In the genomic region with DNA sequence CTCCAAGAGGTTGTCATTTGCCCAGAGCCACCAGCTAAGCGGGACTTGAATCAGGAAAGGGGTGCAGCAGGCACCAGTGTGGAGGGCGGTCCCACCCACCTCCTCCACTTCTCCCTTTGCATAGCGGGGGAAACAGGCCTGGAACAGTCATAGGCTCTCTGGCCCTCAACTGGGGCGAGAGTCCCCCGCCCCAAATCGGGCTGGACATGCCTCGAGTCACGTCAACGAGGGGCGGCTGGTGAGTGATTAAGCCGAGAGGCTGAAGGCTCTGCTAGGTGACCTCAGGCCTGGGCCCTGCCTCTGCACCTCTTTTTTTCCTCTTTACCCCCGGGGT, we compare ENCODE assay signal across 8 cellular contexts. TPM values are rescaled to one million over a fixed set of nuclear protein-coding genes. Genes with fewer than 3 reads are reported as not detected.
DNase-seq lines count a peak whose midpoint lies in the region; ATAC-seq and TF ChIP-seq lines count a peak whose summit lies in the region.

No MANE protein-coding gene starts in this region.

- H3K9me3 ChIP-seq in DND-41 (ENCODE audit: insufficient read depth, low read length, severe bottlenecking) (peaks cover 3% of the 10 kb centered on the region), left lung (no peaks in the 10 kb centered on the region), thyroid gland (no peaks in the 10 kb centered on the region)

- in situ Hi-C loops in brain microvascular endothelial cell (cut with HindIII; ENCODE audit: low pct_ligation_motif_present, low sequenced_read_pairs): no loop called here

- H3K79me2 ChIP-seq in DND-41 (ENCODE audit: insufficient read depth, low read length): peaks cover 14% of the 10 kb centered on the region

- H4K20me1 ChIP-seq in DND-41 (ENCODE audit: insufficient read depth, low read length): no peaks in the 10 kb centered on the region

- intact Hi-C loops in left lung (cut with DNase I) (loop anchor here (2.0 to 5.0 kb wide), 2 partner anchors 50 to 51 kb away; no protein-coding TSS in a partner anchor), thyroid gland (cut with DNase I) (loop anchor here (2.0 to 10.0 kb wide), 2 partner anchors 51 to 147 kb away; a partner anchor contains a TSS)

- H2AFZ ChIP-seq in DND-41 (ENCODE audit: low read depth, low read length): peak overlapping the region; percentile 75

- H3K4me2 ChIP-seq in DND-41 (ENCODE audit: insufficient read depth, low read length): peak overlapping the region; percentile 83

- H3K4me1 ChIP-seq in DND-41 (ENCODE audit: insufficient read depth, low read length) (peaks cover 33% of the 10 kb centered on the region), left lung (peaks cover 14 to 54% of the 10 kb centered on the region in 2 donors), thyroid gland (peaks cover 0 to 20% of the 10 kb centered on the region in 2 donors)

- peak overlapping the region; percentile 1 to 55; a peak in 3 of 4 replicates for H3K4me3 ChIP-seq in DND-41 (ENCODE audit: low read depth in 1 of 2, low read length in 2 of 2)
- H3K4me3 ChIP-seq in brain microvascular endothelial cell (ENCODE audit: low read depth, low read length): peak overlapping the region; percentile 53
- peak overlapping the region; percentile 31 to 53 for H3K4me3 ChIP-seq in left lung
- peak overlapping the region; percentile 10 to 58 (median 18) for H3K4me3 ChIP-seq in thyroid gland (replicated peaks in 1 of 3)

- ATAC-seq in DND-41 (ENCODE audit: insufficient read depth, low read depth): peak; percentile 16
- ATAC-seq in HG03196 (IDR thresholded peaks at IDR 0.05; ENCODE audit: unreplicated experiment): peak; percentile 26
- peak; percentile 48 for ATAC-seq in left lung

- H3K27ac ChIP-seq in DND-41 (ENCODE audit: low read length): peak overlapping the region; percentile 69
- H3K27ac ChIP-seq in brain microvascular endothelial cell: no peak overlapping the region
- peak overlapping the region; percentile 74 to 75 for H3K27ac ChIP-seq in left lung
- peak overlapping the region; percentile 91 to 93 (median 92) for H3K27ac ChIP-seq in thyroid gland

- H3K36me3 ChIP-seq in DND-41 (ENCODE audit: insufficient read depth, low read length): peaks cover 38% of the 10 kb centered on the region
- peaks cover 32% of the 10 kb centered on the region for H3K36me3 ChIP-seq in brain microvascular endothelial cell (replicated peaks)
- peaks cover 0 to 50% of the 10 kb centered on the region in 2 donors for H3K36me3 ChIP-seq in left lung
- H3K36me3 ChIP-seq in thyroid gland: peaks cover 31 to 34% of the 10 kb centered on the region in 2 donors

- 2 to 5% methylated on average over 6 to 12 of the region's 12 CpGs for WGBS in thyroid gland, 2 donors

- TF ChIP-seq CTCF in DND-41 (IDR thresholded peaks at IDR 0.05; ENCODE audit: borderline replicate concordance, extremely low read depth, low read length, poor library complexity, severe bottlenecking): no peak
- no peak for TF ChIP-seq CTCF in brain microvascular endothelial cell (IDR thresholded peaks at IDR 0.05; ENCODE audit: low read depth, low read length, missing control alignments)
- TF ChIP-seq CTCF in left lung (IDR thresholded peaks at IDR 0.05): no peak
- no peak for TF ChIP-seq CTCF in thyroid gland (IDR thresholded peaks at IDR 0.05)

- DNase-seq in DND-41 (no peak), brain microvascular endothelial cell (peak; percentile 16), left lung (no peak), thyroid gland (no peak), COLO668 (lab: John Stamatoyannopoulos, UW; ENCODE audit: unreplicated experiment) (no peak), LoVo (ENCODE audit: low spot score) (no peak)
- DNase-seq in stimulated activated CD4-positive, alpha-beta T cell treated with anti-CD3 and anti-CD28 coated beads, Interleukin-4, amount 100 ng/mL, for 1 hour: no peak

- H3K9ac ChIP-seq in DND-41 (ENCODE audit: low read depth, low read length): peak overlapping the region; percentile 65

- H3K27me3 ChIP-seq in DND-41 (ENCODE audit: insufficient read depth, low read length, poor library complexity) (no peaks in the 10 kb centered on the region), brain microvascular endothelial cell (replicated peaks) (no peaks in the 10 kb centered on the region), left lung (no peaks in the 10 kb centered on the region), thyroid gland (no peaks in the 10 kb centered on the region)

- TF ChIP-seq POLR2A in thyroid gland (IDR thresholded peaks at IDR 0.05): no peak

RNA-seq across cellular contexts. Expression of a gene that starts 0.4 kb away (rescaled TPM):
- total RNA-seq in left lung: 10 to 100 TPM; 23.3 to 37.8 TPM
- 100 to 1,000 TPM in 2 of 4 donors, 10 to 100 TPM in 2; 51.1 to 120 (median 82.8) TPM for total RNA-seq in thyroid gland

RNA-seq across cellular contexts. Expression of a gene that starts 40.7 kb away (rescaled TPM):
- total RNA-seq in left lung (under 1 TPM; 0.06 to 0.10 TPM), thyroid gland (under 1 TPM in 1 of 4 donors, not detected in 3; 0.22 TPM)
